Comparison of ENCODE assay signal across 8 cellular contexts in the genomic region with DNA sequence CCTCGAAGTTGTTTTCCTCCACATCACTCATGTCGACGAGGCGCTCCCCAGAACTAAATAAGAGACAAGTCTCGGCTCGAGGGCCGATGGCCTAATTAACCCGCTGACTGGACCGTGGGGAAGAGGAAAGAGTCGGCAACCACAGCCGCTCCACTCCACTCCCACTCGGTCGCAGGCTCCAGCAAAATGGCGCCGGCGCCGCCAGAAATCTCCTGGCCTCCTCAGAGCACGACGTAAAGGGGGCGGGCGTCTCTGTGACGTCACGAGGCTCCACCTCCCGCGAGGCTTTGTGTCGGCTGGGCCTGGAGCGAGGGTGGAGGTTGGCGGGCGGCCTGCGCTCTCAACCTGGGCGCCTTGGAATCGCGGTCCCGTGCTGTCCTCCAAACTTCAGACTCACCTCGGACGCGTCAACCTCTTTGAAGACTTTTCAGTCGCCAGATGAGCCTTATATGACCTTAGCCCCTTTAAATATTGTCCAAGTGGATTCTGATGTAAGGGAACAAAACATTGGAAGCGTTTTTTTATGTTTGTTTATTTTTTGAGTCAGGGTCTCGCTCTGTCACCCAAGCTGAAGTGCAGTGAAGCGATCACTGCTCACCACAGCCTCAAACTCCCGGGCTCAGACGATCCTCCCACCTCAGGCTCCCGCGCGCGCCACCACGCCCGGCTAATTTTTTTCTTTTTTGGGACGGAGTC. TPM values are rescaled to one million over a fixed set of nuclear protein-coding genes. Genes with fewer than 3 reads are reported as not detected.
A peak's percentile ranks its signal among the peaks of the same experiment; 100 is the strongest.
DNase-seq lines count a peak whose midpoint lies in the region; ATAC-seq and TF ChIP-seq lines count a peak whose summit lies in the region.

A gene (minus strand): TSS at position 188 of the 696 bp plus-strand sequence. CDS start 157 bp downstream, at position 31.

- H3K9ac ChIP-seq in adipocyte (ENCODE audit: low read length) (peak within 1 kb of the TSS; percentile 99), parathyroid adenoma (peak within 1 kb of the TSS; percentile 99)

- H3K27ac ChIP-seq in parathyroid adenoma (peak within 1 kb of the TSS; percentile 98), tibial artery (peak within 1 kb of the TSS; percentile 93 to 99)

- no peaks in the 10 kb centered on the region for H3K27me3 ChIP-seq in adipocyte (replicated peaks; ENCODE audit: control insufficient read depth, insufficient read depth, low read length)
- H3K27me3 ChIP-seq in parathyroid adenoma (ENCODE audit: control insufficient read depth, insufficient read depth, low read length) = no peaks in the 10 kb centered on the region
- no peaks in the 10 kb centered on the region for H3K27me3 ChIP-seq in tibial artery

- ATAC-seq in HG02852 (IDR thresholded peaks at IDR 0.05; ENCODE audit: unreplicated experiment) = peak; percentile 88
- ATAC-seq in T-cell (replicated peaks in 1 of 4) = peak; percentile 94 to 97 (median 96)
- ATAC-seq in Right ventricle myocardium superior (ENCODE audit: poor library complexity) = peak; percentile 99

- H3K4me1 ChIP-seq in adipocyte (ENCODE audit: control insufficient read depth, insufficient read depth, low read length) = peaks cover 28% of the 10 kb centered on the region
- peaks cover 11% of the 10 kb centered on the region for H3K4me1 ChIP-seq in parathyroid adenoma
- peaks cover 0 to 37% (median 19%) of the 10 kb centered on the region in 4 donors for H3K4me1 ChIP-seq in tibial artery

- H3K4me3 ChIP-seq in adipocyte (ENCODE audit: low read length) (peak within 1 kb of the TSS; percentile 95), parathyroid adenoma (ENCODE audit: low read depth, low read length) (peak within 1 kb of the TSS; percentile 97), tibial artery (peak within 1 kb of the TSS; percentile 78 to 93)

- H3K79me2 ChIP-seq in parathyroid adenoma = peaks cover 49% of the 10 kb centered on the region

- POLR2A ChIA-PET in T-cell (lab: Charles Lee) = interaction anchor here in 1 of 2 donors (1.1 to 1.3 kb wide), 3 partner anchors 16 to 1593 kb away, joined by 3 read pairs; a partner anchor contains a TSS

- H3K36me3 ChIP-seq in adipocyte (ENCODE audit: control insufficient read depth, insufficient read depth, low read length, severe bottlenecking) = no peaks in the 10 kb centered on the region
- H3K36me3 ChIP-seq in parathyroid adenoma (ENCODE audit: control insufficient read depth, insufficient read depth, low read length) = no peaks in the 10 kb centered on the region
- no peaks in the 10 kb centered on the region for H3K36me3 ChIP-seq in tibial artery

- DNase-seq in GM13976 (ENCODE audit: low spot score) (peak; percentile 97), NCI-H1436 treated with DMSO at 0.1 percent for 48 hours (lab: John Stamatoyannopoulos, UW) (peak; percentile 79), T-cell (peak; percentile 91 to 98 (median 96)), adipocyte (ENCODE audit: low read depth) (peak; percentile 98), Right ventricle myocardium superior (peak; percentile 100), tibial artery (peak; percentile 97 to 98)

- peak within 1 kb of the TSS; percentile 100 for H2AFZ ChIP-seq in parathyroid adenoma

- CTCF ChIA-PET in T-cell (lab: Charles Lee) = interaction anchor here (1.2 to 1.4 kb wide), 2 partner anchors 12 to 15 kb away, joined by 4 read pairs; no protein-coding TSS in a partner anchor

- in situ Hi-C loops in GM13976 (cut with MboI; ENCODE audit: low sequenced_read_pairs, unreplicated experiment) = no loop called here

- intact Hi-C loops in Right ventricle myocardium superior (cut with DNase I) (no loop called here), tibial artery (cut with DNase I; ENCODE audit: low total_unique reads) (loop anchor here (5.0 kb wide), 1 partner anchor 65 kb away; a partner anchor contains a TSS)

- peaks cover 4% of the 10 kb centered on the region for H3K36me3 Mint-ChIP-seq in T-cell

- H3K4me1 Mint-ChIP-seq in T-cell = peaks cover 44 to 51% (median 47%) of the 10 kb centered on the region in 3 donors

- peak within 1 kb of the TSS; percentile 100 for H3K27ac Mint-ChIP-seq in T-cell

- TF ChIP-seq CTCF in GM13976 (IDR thresholded peaks at IDR 0.05; ENCODE audit: borderline replicate concordance, control extremely low read depth, extremely low read depth, insufficient read depth, missing control alignments) = no peak
- TF ChIP-seq CTCF in parathyroid adenoma (IDR thresholded peaks at IDR 0.05) = no peak
- no peak for TF ChIP-seq CTCF in tibial artery (IDR thresholded peaks at IDR 0.05)

- H3K4me3 Mint-ChIP-seq in T-cell = peak within 1 kb of the TSS; percentile 99 to 100 (median 99)

- no peaks in the 10 kb centered on the region for H3K27me3 Mint-ChIP-seq in T-cell

- no peaks in the 10 kb centered on the region for H3K9me3 Mint-ChIP-seq in T-cell

- H3K4me2 ChIP-seq in parathyroid adenoma (ENCODE audit: low read length) = peak within 1 kb of the TSS; percentile 85

- H3K9me3 ChIP-seq in adipocyte (ENCODE audit: control insufficient read depth, low read length) (no peaks in the 10 kb centered on the region), parathyroid adenoma (ENCODE audit: control insufficient read depth, low read length) (no peaks in the 10 kb centered on the region), tibial artery (no peaks in the 10 kb centered on the region)

RNA-seq across cellular contexts. Expression of the gene that starts here (rescaled TPM):
- total RNA-seq in T-cell (100 to 1,000 TPM; 105 to 246 (median 119) TPM), Right ventricle myocardium superior (25.0 TPM)

Comparison
In these comparisons a context has a peak if more than half of its experiments do, and no peak if none do; other contexts are left out.
1. Peak in every context shown above with its lines: DNase-seq, ATAC-seq, H3K4me3 ChIP-seq and H3K27ac ChIP-seq.